23 cellular contexts compared by ENCODE assay signal in genomic region chr1:33397994-33398393, GRCh38.
"Had no signal": no experiment of that assay in that cellular context is flagged by ENCODE, and none has a peak within 500 bp of the region (broad histone marks: within the 10 kb centered on the region; RNA-seq: fewer than 3 reads in every experiment).

No MANE protein-coding gene starts in this region.

- H3K4me3 Mint-ChIP-seq: activated CD4-positive, alpha-beta memory T cell treated with anti-CD3 and anti-CD28 coated beads, Interleukin-2, amount 10 ng/mL, durations not matched to agents 7 days and 5 days; activated CD4-positive, alpha-beta T cell treated with anti-CD3 and anti-CD28 coated beads, Interleukin-2, amount 10 ng/mL, durations not matched to agents 24 days and 14 days; activated naive CD4-positive, alpha-beta T cell treated with anti-CD3 and anti-CD28 coated beads for 36 hours; activated naive CD8-positive, alpha-beta T cell treated with anti-CD3 and anti-CD28 coated beads, Interleukin-2, amount 10 ng/mL, durations not matched to agents 7 days and 5 days; activated T-cell treated with anti-CD3 and anti-CD28 coated beads, Interleukin-2, amount 50 U/mL, for 72 hours; central memory CD8-positive, alpha-beta T cell; natural killer cell; stimulated activated naive B cell treated with anti-CD40 and anti-IgM and Interleukin-4, amounts not matched to agents 10 μg/mL and 1 μg/mL and 100 μg/mL, for 72 hours had no signal

- H3K27ac ChIP-seq: breast epithelium, coronary artery, esophagus muscularis mucosa, neutrophil, ovary, prostate gland, vagina had no signal

- ATAC-seq: activated T-cell treated with anti-CD3 and anti-CD28 coated beads, Interleukin-2, amount 50 U/mL, for 72 hours; natural killer cell; stimulated activated naive B cell treated with anti-CD40 and anti-IgM and Interleukin-4, amounts not matched to agents 10 μg/mL and 1 μg/mL and 100 μg/mL, for 72 hours had no signal

- H3K4me1 Mint-ChIP-seq: central memory CD8-positive, alpha-beta T cell; stimulated activated naive B cell treated with anti-CD40 and anti-IgM and Interleukin-4, amounts not matched to agents 10 μg/mL and 1 μg/mL and 100 μg/mL, for 72 hours had no signal

- H3K9me3 ChIP-seq: breast epithelium, esophagus muscularis mucosa, neutrophil, ovary, prostate gland, vagina had no signal

- H3K4me3 ChIP-seq: breast epithelium, coronary artery, esophagus muscularis mucosa, ovary, prostate gland, vagina had no signal

- H3K27me3 ChIP-seq: breast epithelium, esophagus muscularis mucosa, ovary, vagina had no signal

- H3K27ac Mint-ChIP-seq: activated CD4-positive, alpha-beta memory T cell treated with anti-CD3 and anti-CD28 coated beads, Interleukin-2, amount 10 ng/mL, durations not matched to agents 7 days and 5 days; activated CD4-positive, alpha-beta T cell treated with anti-CD3 and anti-CD28 coated beads, Interleukin-2, amount 10 ng/mL, durations not matched to agents 24 days and 14 days; activated naive CD4-positive, alpha-beta T cell treated with anti-CD3 and anti-CD28 coated beads for 36 hours; activated naive CD8-positive, alpha-beta T cell treated with anti-CD3 and anti-CD28 coated beads, Interleukin-2, amount 10 ng/mL, durations not matched to agents 7 days and 5 days; activated T-cell treated with anti-CD3 and anti-CD28 coated beads, Interleukin-2, amount 50 U/mL, for 72 hours; natural killer cell; stimulated activated naive B cell treated with anti-CD40 and anti-IgM and Interleukin-4, amounts not matched to agents 10 μg/mL and 1 μg/mL and 100 μg/mL, for 72 hours had no signal

- H3K9me3 Mint-ChIP-seq: activated CD4-positive, alpha-beta memory T cell treated with anti-CD3 and anti-CD28 coated beads, Interleukin-2, amount 10 ng/mL, durations not matched to agents 7 days and 5 days; activated CD4-positive, alpha-beta T cell treated with anti-CD3 and anti-CD28 coated beads, Interleukin-2, amount 10 ng/mL, durations not matched to agents 24 days and 14 days; activated naive CD4-positive, alpha-beta T cell treated with anti-CD3 and anti-CD28 coated beads for 36 hours; activated naive CD8-positive, alpha-beta T cell treated with anti-CD3 and anti-CD28 coated beads, Interleukin-2, amount 10 ng/mL, durations not matched to agents 7 days and 5 days; activated T-cell treated with anti-CD3 and anti-CD28 coated beads, Interleukin-2, amount 50 U/mL, for 72 hours; central memory CD8-positive, alpha-beta T cell; natural killer cell; stimulated activated naive B cell treated with anti-CD40 and anti-IgM and Interleukin-4, amounts not matched to agents 10 μg/mL and 1 μg/mL and 100 μg/mL, for 72 hours had no signal

- DNase-seq: activated CD4-positive, alpha-beta memory T cell treated with anti-CD3 and anti-CD28 coated beads, Interleukin-2, amount 10 ng/mL, durations not matched to agents 7 days and 5 days; activated CD4-positive, alpha-beta T cell treated with anti-CD3 and anti-CD28 coated beads, Interleukin-2, amount 10 ng/mL, durations not matched to agents 24 days and 14 days; activated effector memory CD4-positive, alpha-beta T cell treated with Interleukin-2 at 50 U/mL for 16 hours; activated naive CD4-positive, alpha-beta T cell treated with anti-CD3 and anti-CD28 coated beads for 36 hours; activated naive CD8-positive, alpha-beta T cell treated with anti-CD3 and anti-CD28 coated beads, Interleukin-2, amount 10 ng/mL, durations not matched to agents 7 days and 5 days; activated T-cell treated with anti-CD3 and anti-CD28 coated beads, Interleukin-2, amount 50 U/mL, for 72 hours; amniotic stem cell; hippocampal formation; kidney glomerular epithelial cell; midbrain; natural killer cell; ovary; stimulated activated CD4-positive, alpha-beta T cell treated with anti-CD3 and anti-CD28 coated beads, Interleukin-2, amount 100 ng/mL, for 48 hours; stimulated activated CD8-positive, alpha-beta memory T cell treated with anti-CD3 and anti-CD28 coated beads, Interleukin-4, amount 100 ng/mL, for 48 hours; stimulated activated naive B cell treated with anti-CD40 and anti-IgM and Interleukin-4, amounts not matched to agents 10 μg/mL and 1 μg/mL and 100 μg/mL, for 72 hours; trophoblast cell had no signal

- H3K36me3 Mint-ChIP-seq: activated naive CD8-positive, alpha-beta T cell treated with anti-CD3 and anti-CD28 coated beads, Interleukin-2, amount 10 ng/mL, durations not matched to agents 7 days and 5 days; natural killer cell; stimulated activated naive B cell treated with anti-CD40 and anti-IgM and Interleukin-4, amounts not matched to agents 10 μg/mL and 1 μg/mL and 100 μg/mL, for 72 hours had no signal
